In the genomic region with DNA sequence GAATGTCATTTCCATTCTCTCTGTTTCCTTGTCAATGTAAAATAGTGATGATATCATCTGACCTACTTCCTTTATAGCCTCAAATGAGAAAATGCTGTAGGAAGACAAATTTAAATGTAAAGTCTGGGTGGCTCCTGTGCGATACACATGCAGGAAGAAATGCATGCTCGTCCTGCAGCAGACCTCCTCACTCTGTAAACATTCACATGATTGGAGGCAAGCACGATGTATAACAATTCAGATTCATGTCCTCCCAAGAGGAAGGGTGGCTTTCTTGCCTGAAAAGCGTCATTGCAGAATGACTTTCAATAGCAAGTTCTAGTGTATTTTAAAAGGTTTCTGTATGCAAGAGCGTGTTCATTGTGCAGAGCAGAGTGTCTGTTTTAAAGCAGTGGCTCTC, we compare ENCODE assay signal across 23 cellular contexts.
DNase-seq lines count a peak whose midpoint lies in the region; ATAC-seq and TF ChIP-seq lines count a peak whose summit lies in the region.
"Had no signal": no experiment of that assay in that cellular context is flagged by ENCODE, and none has a peak within 500 bp of the region (broad histone marks: within the 10 kb centered on the region; RNA-seq: fewer than 3 reads in every experiment).

No MANE protein-coding gene starts in this region.

- no peaks in the 10 kb centered on the region for H3K27me3 ChIP-seq in GM23338 (ENCODE audit: insufficient read depth)
- H3K27me3 ChIP-seq in esophagus squamous epithelium: no peaks in the 10 kb centered on the region

- no peaks in the 10 kb centered on the region for H3K36me3 ChIP-seq in GM23338 (ENCODE audit: insufficient read depth)
- H3K36me3 ChIP-seq in esophagus squamous epithelium: no peaks in the 10 kb centered on the region

- 73 to 76% methylated on average over 5 of the region's 5 CpGs for WGBS in esophagus squamous epithelium, 2 donors

- intact Hi-C loops in esophagus squamous epithelium (cut with DNase I): no loop called here

- H3K4me1 Mint-ChIP-seq in GM23338: no peaks in the 10 kb centered on the region
- H3K4me1 Mint-ChIP-seq in activated CD8-positive, alpha-beta T cell treated with anti-CD3 and anti-CD28 coated beads, Interleukin-2, amount 10 ng/mL, durations not matched to agents 7 days and 5 days (ENCODE audit: low read depth): no peaks in the 10 kb centered on the region
- H3K4me1 Mint-ChIP-seq: IgD-negative memory B cell had no signal

- TF ChIP-seq CTCF in GM23338 (conservative IDR thresholded peaks at IDR 0.05; ENCODE audit: low read depth in 2 of 2) (no peak), esophagus squamous epithelium (IDR thresholded peaks at IDR 0.05) (no peak)

- H3K4me3 ChIP-seq in GM23338 (no peak overlapping the region), esophagus squamous epithelium (no peak overlapping the region)
- H3K4me3 ChIP-seq: GM23248 had no signal

- H2AFZ ChIP-seq in GM23338: peak overlapping the region; percentile 16; the same call in 1 of the 2 replicates
- H2AFZ ChIP-seq: GM23248 had no signal

- POLR2A ChIA-PET in activated CD8-positive, alpha-beta T cell treated with anti-CD3 and anti-CD28 coated beads, Interleukin-2, amount 10 ng/mL, durations not matched to agents 7 days and 5 days (lab: Charles Lee): no interaction called here

- no peak for DNase-seq in GM23338 (ENCODE audit: low spot score)
- DNase-seq in cerebellar cortex (ENCODE audit: low spot score): peak; percentile 65
- peak; percentile 3 for DNase-seq in midbrain (lab: John Stamatoyannopoulos, UW)
- peak; percentile 33 for DNase-seq in retina
- no peak for DNase-seq in activated CD8-positive, alpha-beta T cell treated with anti-CD3 and anti-CD28 coated beads, Interleukin-2, amount 10 ng/mL, durations not matched to agents 7 days and 5 days
- no peak for DNase-seq in esophagus squamous epithelium (lab: John Stamatoyannopoulos, UW)
- DNase-seq: Calu3, DMS79 treated with DMSO at 0.1 percent for 48 hours, GM23248, H9, MM.1S, NCI-H1694, NCI-H2029 treated with DMSO at 0.1 percent for 48 hours, NCI-H2171, NCI-H226, NCI-H510A, NCI-H69, SHP77 had no signal

- no peak overlapping the region for H3K4me2 ChIP-seq in GM23338
- H3K4me2 ChIP-seq: KMS-11 had no signal

- H3K4me1 ChIP-seq in GM23338 (ENCODE audit: insufficient read depth): no peaks in the 10 kb centered on the region
- H3K4me1 ChIP-seq in esophagus squamous epithelium: no peaks in the 10 kb centered on the region

- no peak overlapping the region for H3K27ac Mint-ChIP-seq in GM23338
- H3K27ac Mint-ChIP-seq in activated CD8-positive, alpha-beta T cell treated with anti-CD3 and anti-CD28 coated beads, Interleukin-2, amount 10 ng/mL, durations not matched to agents 7 days and 5 days: no peak overlapping the region
- H3K27ac Mint-ChIP-seq: H9, IgD-negative memory B cell had no signal

- TF ChIP-seq POLR2A in esophagus squamous epithelium (IDR thresholded peaks at IDR 0.05): no peak

- no peak overlapping the region for H3K27ac ChIP-seq in GM23338 (ENCODE audit: low read depth)
- H3K27ac ChIP-seq in esophagus squamous epithelium: no peak overlapping the region
- H3K27ac ChIP-seq: GM23248, KMS-11, RWPE1 had no signal

- no peaks in the 10 kb centered on the region for H3K9me3 ChIP-seq in esophagus squamous epithelium

- no peaks in the 10 kb centered on the region for H4K20me1 ChIP-seq in GM23338 (replicated peaks; ENCODE audit: insufficient read depth)

- H3K9me3 Mint-ChIP-seq in GM23338: no peaks in the 10 kb centered on the region
- no peaks in the 10 kb centered on the region for H3K9me3 Mint-ChIP-seq in activated CD8-positive, alpha-beta T cell treated with anti-CD3 and anti-CD28 coated beads, Interleukin-2, amount 10 ng/mL, durations not matched to agents 7 days and 5 days (ENCODE audit: insufficient read depth)
- H3K9me3 Mint-ChIP-seq: H9, IgD-negative memory B cell had no signal

- H3K9me2 ChIP-seq in GM23338 (ENCODE audit: insufficient read depth): no peaks in the 10 kb centered on the region

- CTCF ChIA-PET in activated CD8-positive, alpha-beta T cell treated with anti-CD3 and anti-CD28 coated beads, Interleukin-2, amount 10 ng/mL, durations not matched to agents 7 days and 5 days (lab: Charles Lee): no interaction called here

- no peaks in the 10 kb centered on the region for H3K79me2 ChIP-seq in GM23338 (replicated peaks; ENCODE audit: insufficient read depth)

- ATAC-seq in GM23338 (no peak), GM21390 (IDR thresholded peaks at IDR 0.05; ENCODE audit: unreplicated experiment) (no peak)
- ATAC-seq in activated CD8-positive, alpha-beta T cell treated with anti-CD3 and anti-CD28 coated beads, Interleukin-2, amount 10 ng/mL, durations not matched to agents 7 days and 5 days: no peak
- ATAC-seq: Panc1 had no signal

- H3K27me3 Mint-ChIP-seq in GM23338 (ENCODE audit: insufficient read depth, low read depth, poor library complexity): no peaks in the 10 kb centered on the region
- H3K27me3 Mint-ChIP-seq in activated CD8-positive, alpha-beta T cell treated with anti-CD3 and anti-CD28 coated beads, Interleukin-2, amount 10 ng/mL, durations not matched to agents 7 days and 5 days (ENCODE audit: low read depth): peaks cover 11% of the 10 kb centered on the region

- no peaks in the 10 kb centered on the region for H3F3A ChIP-seq in GM23338 (replicated peaks; ENCODE audit: low read depth)

- no peak overlapping the region for H3K4me3 Mint-ChIP-seq in GM23338
- no peak overlapping the region for H3K4me3 Mint-ChIP-seq in activated CD8-positive, alpha-beta T cell treated with anti-CD3 and anti-CD28 coated beads, Interleukin-2, amount 10 ng/mL, durations not matched to agents 7 days and 5 days
- H3K4me3 Mint-ChIP-seq: H9, IgD-negative memory B cell had no signal

- no peaks in the 10 kb centered on the region for H3K36me3 Mint-ChIP-seq in GM23338 (ENCODE audit: low read depth)
- H3K36me3 Mint-ChIP-seq in activated CD8-positive, alpha-beta T cell treated with anti-CD3 and anti-CD28 coated beads, Interleukin-2, amount 10 ng/mL, durations not matched to agents 7 days and 5 days (ENCODE audit: low read depth): no peaks in the 10 kb centered on the region
- H3K36me3 Mint-ChIP-seq: IgD-negative memory B cell had no signal

TF ChIP-seq in GM23338, 12 proteins besides CTCF, POLR2A, EP300 and RAD21 (continues in another document):
- TF ChIP-seq, protein P1, sequence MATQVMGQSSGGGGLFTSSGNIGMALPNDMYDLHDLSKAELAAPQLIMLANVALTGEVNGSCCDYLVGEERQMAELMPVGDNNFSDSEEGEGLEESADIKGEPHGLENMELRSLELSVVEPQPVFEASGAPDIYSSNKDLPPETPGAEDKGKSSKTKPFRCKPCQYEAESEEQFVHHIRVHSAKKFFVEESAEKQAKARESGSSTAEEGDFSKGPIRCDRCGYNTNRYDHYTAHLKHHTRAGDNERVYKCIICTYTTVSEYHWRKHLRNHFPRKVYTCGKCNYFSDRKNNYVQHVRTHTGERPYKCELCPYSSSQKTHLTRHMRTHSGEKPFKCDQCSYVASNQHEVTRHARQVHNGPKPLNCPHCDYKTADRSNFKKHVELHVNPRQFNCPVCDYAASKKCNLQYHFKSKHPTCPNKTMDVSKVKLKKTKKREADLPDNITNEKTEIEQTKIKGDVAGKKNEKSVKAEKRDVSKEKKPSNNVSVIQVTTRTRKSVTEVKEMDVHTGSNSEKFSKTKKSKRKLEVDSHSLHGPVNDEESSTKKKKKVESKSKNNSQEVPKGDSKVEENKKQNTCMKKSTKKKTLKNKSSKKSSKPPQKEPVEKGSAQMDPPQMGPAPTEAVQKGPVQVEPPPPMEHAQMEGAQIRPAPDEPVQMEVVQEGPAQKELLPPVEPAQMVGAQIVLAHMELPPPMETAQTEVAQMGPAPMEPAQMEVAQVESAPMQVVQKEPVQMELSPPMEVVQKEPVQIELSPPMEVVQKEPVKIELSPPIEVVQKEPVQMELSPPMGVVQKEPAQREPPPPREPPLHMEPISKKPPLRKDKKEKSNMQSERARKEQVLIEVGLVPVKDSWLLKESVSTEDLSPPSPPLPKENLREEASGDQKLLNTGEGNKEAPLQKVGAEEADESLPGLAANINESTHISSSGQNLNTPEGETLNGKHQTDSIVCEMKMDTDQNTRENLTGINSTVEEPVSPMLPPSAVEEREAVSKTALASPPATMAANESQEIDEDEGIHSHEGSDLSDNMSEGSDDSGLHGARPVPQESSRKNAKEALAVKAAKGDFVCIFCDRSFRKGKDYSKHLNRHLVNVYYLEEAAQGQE (IDR thresholded peaks at IDR 0.05; ENCODE audit: unreplicated experiment): no peak

Comparison
In these comparisons a context has a peak if more than half of its experiments do, and no peak if none do; other contexts are left out.
1. DNase-seq: peak in cerebellar cortex (single experiment), midbrain (single experiment) and retina (single experiment); none in GM23338 (single experiment), activated CD8-positive, alpha-beta T cell treated with anti-CD3 and anti-CD28 coated beads, Interleukin-2, amount 10 ng/mL, durations not matched to agents 7 days and 5 days (single experiment) and esophagus squamous epithelium (single experiment).